Comparison of ENCODE assay signal across 8 cellular contexts in the genomic region with DNA sequence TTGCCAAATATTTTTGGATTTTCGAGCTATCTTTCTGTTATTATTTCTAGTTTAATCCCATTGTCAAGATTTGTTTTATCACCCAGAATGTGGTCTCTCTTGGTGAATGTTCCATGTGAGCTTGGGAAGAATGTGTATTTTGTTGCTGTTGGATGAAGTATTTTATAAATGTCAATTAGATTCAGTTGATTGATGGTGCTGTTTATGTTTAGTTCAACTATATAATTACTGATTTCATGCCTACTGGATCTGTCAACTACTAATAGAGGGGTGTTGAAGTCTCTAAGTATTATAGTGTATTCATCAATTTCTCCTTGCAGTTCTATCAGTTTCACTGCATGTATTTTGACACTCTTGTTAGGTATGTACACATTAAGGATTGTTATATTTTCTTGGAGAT.
"Had no signal": no experiment of that assay in that cellular context is flagged by ENCODE, and none has a peak within 500 bp of the region (broad histone marks: within the 10 kb centered on the region; RNA-seq: fewer than 3 reads in every experiment).

No MANE protein-coding gene starts in this region.

- H3K9me3 ChIP-seq: HAP-1 had no signal

- H3K9me3 Mint-ChIP-seq: GM23338, HFFc6 had no signal

- H2AFZ ChIP-seq: GM23248, GM23338 had no signal

- H3K4me2 ChIP-seq: GM23338 had no signal

- H3K4me3 ChIP-seq: GM23248, GM23338, HAP-1 had no signal

- H3K4me3 Mint-ChIP-seq: GM23338, H9, HFFc6 had no signal

- H3K9ac ChIP-seq: GM23248 had no signal

- H3K4me1 Mint-ChIP-seq: GM23338, H9 had no signal

- H3K36me3 ChIP-seq: HAP-1 had no signal

- H3K27ac Mint-ChIP-seq: GM23338, H9, HFFc6 had no signal

- DNase-seq: GM23248, GOT3, H7, H9, HCEC 1CT, HFFc6 had no signal

- H3K27ac ChIP-seq: GM23248 had no signal
